ENCODE assay signal across 22 cellular contexts in genomic region chr4:40984051-40984450, GRCh38.
DNase-seq lines count a peak whose midpoint lies in the region; ATAC-seq and TF ChIP-seq lines count a peak whose summit lies in the region.
"Had no signal": no experiment of that assay in that cellular context is flagged by ENCODE, and none has a peak within 500 bp of the region (broad histone marks: within the 10 kb centered on the region; RNA-seq: fewer than 3 reads in every experiment).

No MANE protein-coding gene starts in this region.

- H3K27ac ChIP-seq in esophagus muscularis mucosa (replicated peaks in 1 of 4) = peak overlapping the region in 3 of 4 donors; percentile 25 to 41 (median 38)
- H3K27ac ChIP-seq in thyroid gland = peak overlapping the region; percentile 81 to 88 (median 88)
- H3K27ac ChIP-seq: esophagus squamous epithelium, HL-60, uterus, WERI-Rb-1 had no signal

- intact Hi-C loops in Right ventricle myocardium inferior (cut with DNase I) = no loop called here
- intact Hi-C loops in cardiac septum (cut with DNase I) = no loop called here
- intact Hi-C loops in esophagus muscularis mucosa (cut with DNase I) = no loop called here
- intact Hi-C loops in thyroid gland (cut with DNase I) = no loop called here

- no peak for TF ChIP-seq CTCF in esophagus muscularis mucosa (IDR thresholded peaks at IDR 0.05)
- TF ChIP-seq CTCF in thyroid gland (IDR thresholded peaks at IDR 0.05) = no peak

- no peaks in the 10 kb centered on the region for H3K27me3 ChIP-seq in esophagus muscularis mucosa
- no peaks in the 10 kb centered on the region for H3K27me3 ChIP-seq in thyroid gland
- H3K27me3 ChIP-seq: esophagus squamous epithelium, uterus had no signal

- ATAC-seq in Right ventricle myocardium inferior = peak; percentile 59
- ATAC-seq: HCT116; naive thymus-derived CD4-positive, alpha-beta T cell had no signal

- WGBS in esophagus muscularis mucosa = 35% methylated on average over 4 of the region's 4 CpGs
- WGBS in thyroid gland, 2 donors = 27 to 46% methylated on average over 4 of the region's 4 CpGs

- no peak for TF ChIP-seq POLR2A in esophagus muscularis mucosa (IDR thresholded peaks at IDR 0.05; ENCODE audit: low read depth)
- no peak for TF ChIP-seq POLR2A in thyroid gland (IDR thresholded peaks at IDR 0.05)

- H3K9me3 ChIP-seq in esophagus muscularis mucosa (no peaks in the 10 kb centered on the region), thyroid gland (no peaks in the 10 kb centered on the region)
- H3K9me3 ChIP-seq: esophagus squamous epithelium, uterus had no signal

- H3K4me3 ChIP-seq in esophagus muscularis mucosa = no peak overlapping the region
- H3K4me3 ChIP-seq in thyroid gland (replicated peaks in 1 of 3) = no peak overlapping the region
- H3K4me3 ChIP-seq: esophagus squamous epithelium, uterus had no signal

- no peaks in the 10 kb centered on the region for H3K36me3 ChIP-seq in esophagus muscularis mucosa
- H3K36me3 ChIP-seq in thyroid gland = no peaks in the 10 kb centered on the region
- H3K36me3 ChIP-seq: esophagus squamous epithelium, uterus, WERI-Rb-1 had no signal

- no peak for TF ChIP-seq EP300 in esophagus muscularis mucosa (IDR thresholded peaks at IDR 0.05)

- DNase-seq in Right ventricle myocardium inferior (ENCODE audit: missing footprints) = no peak
- DNase-seq in cardiac septum (ENCODE audit: low spot score) = no peak
- DNase-seq in esophagus muscularis mucosa (ENCODE audit: extremely low spot score) = no peak
- peak; percentile 10 for DNase-seq in midbrain (lab: John Stamatoyannopoulos, UW)
- DNase-seq in thyroid gland = peak; percentile 86 to 92
- no peak for DNase-seq in NCI-H187 (lab: John Stamatoyannopoulos, UW)
- no peak for DNase-seq in NOMO-1 treated with dmso at 0.1 percent for 144 hours (lab: John Stamatoyannopoulos, UW; ENCODE audit: unreplicated experiment)
- no peak for DNase-seq in KG1 (lab: John Stamatoyannopoulos, UW)
- DNase-seq: activated CD4-positive, alpha-beta memory T cell treated with anti-CD3 and anti-CD28 coated beads, Interleukin-2, amount 10 ng/mL, durations not matched to agents 7 days and 5 days; activated naive CD4-positive, alpha-beta T cell; effector CD4-positive, alpha-beta T cell; esophagus squamous epithelium; GF-D8; MV-4-11; naive thymus-derived CD4-positive, alpha-beta T cell; NCI-H2029; SHP77 treated with DMSO at 0.1 percent for 48 hours; stimulated activated CD4-positive, alpha-beta T cell treated with anti-CD3 and anti-CD28 coated beads, Interleukin-4, amount 100 ng/mL, for 4 hours; uterus; WERI-Rb-1 had no signal

- H3K4me1 ChIP-seq in esophagus muscularis mucosa = peaks cover 8 to 13% (median 10%) of the 10 kb centered on the region in 4 donors
- peaks cover 28 to 36% of the 10 kb centered on the region in 2 donors for H3K4me1 ChIP-seq in thyroid gland

Comparison
In these comparisons a context has a peak if more than half of its experiments do, and no peak if none do; other contexts are left out.
1. DNase-seq: peak in midbrain (single experiment) and thyroid gland (2 of 2); none in Right ventricle myocardium inferior (single experiment), cardiac septum (single experiment), esophagus muscularis mucosa (single experiment), NCI-H187 (0 of 2), NOMO-1 treated with dmso at 0.1 percent for 144 hours (single experiment) and KG1 (single experiment).